ENCODE assay signal across 18 cellular contexts in genomic region chr11:12229450-12230229, GRCh38.
DNase-seq lines count a peak whose midpoint lies in the region; ATAC-seq and TF ChIP-seq lines count a peak whose summit lies in the region.
"Had no signal": no experiment of that assay in that cellular context is flagged by ENCODE, and none has a peak within 500 bp of the region (broad histone marks: within the 10 kb centered on the region; RNA-seq: fewer than 3 reads in every experiment).

No MANE protein-coding gene starts in this region.

- no peaks in the 10 kb centered on the region for H3K9me3 ChIP-seq in gastroesophageal sphincter
- no peaks in the 10 kb centered on the region for H3K9me3 ChIP-seq in smooth muscle cell (replicated peaks; ENCODE audit: low read depth)

- peak overlapping the region; percentile 41 for H3K27ac Mint-ChIP-seq in T-helper 2 cell treated with Interferon-gamma antibody and Interleukin-4, amounts not matched to agents 5 μg/mL and 100 μg/mL, for 36 hours

- 79% methylated on average over 2 of the region's 7 CpGs; no CpG with 5 or more reads in 1 of the 2 donors for WGBS in gastroesophageal sphincter (ENCODE audit: low coverage in 1 of 2), 2 donors
- WGBS in smooth muscle cell (ENCODE audit: low lambda C conversion rate) = 92% methylated on average over 7 of the region's 7 CpGs

- no peak overlapping the region for H3K4me2 ChIP-seq in smooth muscle cell

- H2AFZ ChIP-seq in smooth muscle cell (ENCODE audit: low read depth) = no peak overlapping the region

- peaks cover 0 to 26% (median 3%) of the 10 kb centered on the region in 3 donors for H3K4me1 ChIP-seq in gastroesophageal sphincter
- H3K4me1 ChIP-seq in smooth muscle cell (ENCODE audit: low read depth) = peaks cover 7% of the 10 kb centered on the region

- H3K27me3 Mint-ChIP-seq in T-helper 2 cell treated with Interferon-gamma antibody and Interleukin-4, amounts not matched to agents 5 μg/mL and 100 μg/mL, for 36 hours (ENCODE audit: low read depth) = no peaks in the 10 kb centered on the region
- H3K27me3 Mint-ChIP-seq: dendritic cell treated with granulocyte-macrophage colony-stimulating factor and Interleukin-4, amounts not matched to agents 40 ng/mL and 50 ng/mL, for 4 days had no signal

- no peaks in the 10 kb centered on the region for H3K79me2 ChIP-seq in smooth muscle cell (ENCODE audit: low read depth)

- TF ChIP-seq CTCF in gastroesophageal sphincter (IDR thresholded peaks at IDR 0.05) (no peak), smooth muscle cell (IDR thresholded peaks at IDR 0.05; ENCODE audit: borderline replicate concordance, insufficient read depth, poor library complexity, severe bottlenecking) (no peak)

- peaks cover 33% of the 10 kb centered on the region for H3F3A ChIP-seq in smooth muscle cell (ENCODE audit: low read depth)

- H3K9me3 Mint-ChIP-seq in T-helper 2 cell treated with Interferon-gamma antibody and Interleukin-4, amounts not matched to agents 5 μg/mL and 100 μg/mL, for 36 hours = no peaks in the 10 kb centered on the region
- H3K9me3 Mint-ChIP-seq: dendritic cell treated with granulocyte-macrophage colony-stimulating factor and Interleukin-4, amounts not matched to agents 40 ng/mL and 50 ng/mL, for 4 days had no signal

- no peak for TF ChIP-seq EP300 in gastroesophageal sphincter (IDR thresholded peaks at IDR 0.05)

- TF ChIP-seq POLR2A in gastroesophageal sphincter (IDR thresholded peaks at IDR 0.05) = no peak

- H3K36me3 Mint-ChIP-seq in T-helper 2 cell treated with Interferon-gamma antibody and Interleukin-4, amounts not matched to agents 5 μg/mL and 100 μg/mL, for 36 hours (ENCODE audit: low read depth) = peaks cover 71% of the 10 kb centered on the region

- H3K4me1 Mint-ChIP-seq in T-helper 2 cell treated with Interferon-gamma antibody and Interleukin-4, amounts not matched to agents 5 μg/mL and 100 μg/mL, for 36 hours (ENCODE audit: low read depth) = peaks cover 34% of the 10 kb centered on the region

- H3K27me3 ChIP-seq in gastroesophageal sphincter (no peaks in the 10 kb centered on the region), smooth muscle cell (ENCODE audit: low read depth) (no peaks in the 10 kb centered on the region)

- H3K36me3 ChIP-seq in gastroesophageal sphincter (peaks cover 0 to 82% of the 10 kb centered on the region in 2 donors), smooth muscle cell (ENCODE audit: low read depth) (peaks cover 3% of the 10 kb centered on the region)

- H4K20me1 ChIP-seq in smooth muscle cell (ENCODE audit: low read depth) = no peaks in the 10 kb centered on the region

- H3K27ac ChIP-seq in gastroesophageal sphincter (peak overlapping the region in 3 of 4 donors; percentile 65 to 90 (median 82)), smooth muscle cell (ENCODE audit: low read depth) (peak overlapping the region; percentile 26)

- H3K4me3 ChIP-seq in gastroesophageal sphincter = no peak overlapping the region
- no peak overlapping the region for H3K4me3 ChIP-seq in smooth muscle cell

- H3K9ac ChIP-seq in smooth muscle cell (ENCODE audit: low read depth) = no peak overlapping the region

- H3K4me3 Mint-ChIP-seq in T-helper 2 cell treated with Interferon-gamma antibody and Interleukin-4, amounts not matched to agents 5 μg/mL and 100 μg/mL, for 36 hours = no peak overlapping the region
- H3K4me3 Mint-ChIP-seq: dendritic cell treated with granulocyte-macrophage colony-stimulating factor and Interleukin-4, amounts not matched to agents 40 ng/mL and 50 ng/mL, for 4 days had no signal

- ATAC-seq in gastroesophageal sphincter (no peak), GM19463 (IDR thresholded peaks at IDR 0.05; ENCODE audit: unreplicated experiment) (no peak), GM18858 (IDR thresholded peaks at IDR 0.05; ENCODE audit: unreplicated experiment) (no peak), HG03095 (IDR thresholded peaks at IDR 0.05; ENCODE audit: unreplicated experiment) (no peak)

- DNase-seq in T-helper 2 cell treated with Interferon-gamma antibody and Interleukin-4, amounts not matched to agents 5 μg/mL and 100 μg/mL, for 36 hours (ENCODE audit: low spot score) = no peak
- DNase-seq in T-helper 2 cell = no peak
- peak; percentile 72 for DNase-seq in HuH-7 (ENCODE audit: low spot score)
- DNase-seq in smooth muscle cell (lab: John Stamatoyannopoulos, UW; ENCODE audit: unreplicated experiment) = no peak
- DNase-seq: ACHN; amygdala; hippocampal formation; KG1; NCI-H1417 treated with DMSO at 0.1 percent for 48 hours; OCI-M1; retina; stimulated activated CD4-positive, alpha-beta T cell treated with anti-CD3 and anti-CD28 coated beads, Interleukin-2, amount 100 ng/mL, for 24 hours; stimulated activated CD8-positive, alpha-beta memory T cell treated with anti-CD3 and anti-CD28 coated beads, Interleukin-4, amount 100 ng/mL, for 48 hours had no signal
